In the genomic region with DNA sequence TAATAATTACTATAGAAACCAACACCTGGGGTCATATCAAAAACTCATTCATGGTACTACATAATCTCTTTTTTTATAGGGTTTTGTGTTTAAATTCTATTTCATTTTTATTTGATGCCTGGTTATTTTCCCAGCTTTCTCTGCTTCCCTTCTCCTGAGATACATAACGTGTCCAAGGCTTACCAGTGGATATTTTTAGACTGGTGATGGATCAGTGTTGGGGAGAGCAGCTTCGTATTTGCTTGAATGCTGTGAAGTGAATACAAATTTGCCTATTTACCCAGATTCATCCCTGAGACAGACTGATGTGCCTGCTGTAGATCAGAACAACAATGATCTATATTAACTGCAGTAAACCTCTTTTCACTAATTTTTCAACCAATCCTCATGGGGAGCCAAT, we compare ENCODE assay signal across 16 cellular contexts. TPM values are rescaled to one million over a fixed set of nuclear protein-coding genes. Genes with fewer than 3 reads are reported as not detected.
"Had no signal": no experiment of that assay in that cellular context is flagged by ENCODE, and none has a peak within 500 bp of the region (broad histone marks: within the 10 kb centered on the region; RNA-seq: fewer than 3 reads in every experiment).

No MANE protein-coding gene starts in this region.

- H3K27ac ChIP-seq: adrenal gland, left lung, thoracic aorta, upper lobe of right lung had no signal

- H3K4me3 Mint-ChIP-seq: activated T-cell treated with anti-CD3 and anti-CD28 coated beads, Interleukin-2, amount 50 U/mL, for 4 hours; nephron progenitor cell; stimulated activated naive CD8-positive, alpha-beta T cell treated with anti-CD3 and anti-CD28 coated beads, Interleukin-15, amount 100 ng/mL, for 72 hours had no signal

- H3K4me1 ChIP-seq: upper lobe of right lung had no signal

- DNase-seq: activated CD4-positive, CD25-positive, alpha-beta regulatory T cell treated with anti-CD3 and anti-CD28 coated beads, Interleukin-2, amount 50 U/mL, for 72 hours; activated gamma-delta T cell; activated T-cell treated with anti-CD3 and anti-CD28 coated beads, Interleukin-2, amount 50 U/mL, for 4 hours; adrenal gland; kidney; left lung; nephron progenitor cell; stimulated activated naive CD8-positive, alpha-beta T cell treated with anti-CD3 and anti-CD28 coated beads, Interleukin-15, amount 100 ng/mL, for 72 hours; T1000; upper lobe of right lung had no signal

- H3K27ac Mint-ChIP-seq: nephron progenitor cell had no signal

- H3K9me3 ChIP-seq: adrenal gland, left lung, thoracic aorta, upper lobe of right lung had no signal

- H3K27me3 Mint-ChIP-seq: stimulated activated naive CD8-positive, alpha-beta T cell treated with anti-CD3 and anti-CD28 coated beads, Interleukin-15, amount 100 ng/mL, for 72 hours had no signal

- ATAC-seq: activated T-cell treated with anti-CD3 and anti-CD28 coated beads, Interleukin-2, amount 50 U/mL, for 4 hours; esophagus mucosa; left lung; sciatic nerve; stimulated activated naive CD8-positive, alpha-beta T cell treated with anti-CD3 and anti-CD28 coated beads, Interleukin-15, amount 100 ng/mL, for 72 hours; upper lobe of right lung had no signal

- H3K4me3 ChIP-seq: adrenal gland, left lung, thoracic aorta, upper lobe of right lung had no signal

- H3K36me3 ChIP-seq: adrenal gland, left lung, thoracic aorta, upper lobe of right lung had no signal

- H3K27me3 ChIP-seq: adrenal gland, left lung, upper lobe of right lung had no signal

- H3K9me3 Mint-ChIP-seq: activated T-cell treated with anti-CD3 and anti-CD28 coated beads, Interleukin-2, amount 50 U/mL, for 4 hours; nephron progenitor cell; stimulated activated naive CD8-positive, alpha-beta T cell treated with anti-CD3 and anti-CD28 coated beads, Interleukin-15, amount 100 ng/mL, for 72 hours had no signal

RNA-seq across cellular contexts. Expression of a gene that starts 43.2 kb away (rescaled TPM):
- total RNA-seq: cardiac septum, esophagus mucosa, mucosa of gallbladder, osteoblast, thoracic aorta had no signal
